Comparison of ENCODE assay signal across 1 cellular context in the genomic region with DNA sequence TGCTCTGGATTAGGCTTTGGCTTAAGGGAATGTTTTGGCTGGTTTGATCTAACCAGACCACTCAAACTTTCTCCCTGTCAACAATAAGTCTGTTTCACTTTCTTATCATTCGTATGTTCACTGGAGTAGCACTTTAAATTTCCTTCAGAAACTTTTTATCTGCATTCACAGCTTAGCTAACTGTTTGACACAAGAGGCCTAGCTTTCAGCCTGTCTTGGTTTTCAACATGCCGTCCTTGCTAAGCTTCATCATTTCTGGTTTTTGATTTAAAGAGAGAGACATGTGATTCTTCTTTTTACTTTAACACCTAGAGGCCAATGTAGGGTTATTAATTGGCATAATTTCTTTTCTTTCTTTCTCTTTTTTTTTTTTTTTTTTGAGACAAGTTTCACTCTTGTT.
TF ChIP-seq lines count a peak whose summit lies in the region.

No MANE protein-coding gene starts in this region.

TF ChIP-seq in K562, 482 proteins besides CTCF, POLR2A, EP300 and RAD21 (continues in another document):
- TF ChIP-seq ARID1B (IDR thresholded peaks at IDR 0.05) (peak; percentile 87), ZEB2 (IDR thresholded peaks at IDR 0.05) (no peak), UBTF (IDR thresholded peaks at IDR 0.05; ENCODE audit: borderline replicate concordance in 1 of 2, low read depth in 2 of 2, low read length in 2 of 2) (no peak), HMBOX1 (IDR thresholded peaks at IDR 0.05) (0 out of 2 replicates have a peak, but pooled peaks have one; percentile 52), MTA3 (IDR thresholded peaks at IDR 0.05; ENCODE audit: borderline replicate concordance) (no peak), FOXK2 (conservative IDR thresholded peaks at IDR 0.05 in 1 of 2, IDR thresholded peaks at IDR 0.05 in 1 of 2; ENCODE audit: low read depth in 2 of 2) (peak in 1 of 2 experiments; percentile 46; a peak in 1 of 4 replicates), MLX (CRISPR knock-in tag; conservative IDR thresholded peaks at IDR 0.05) (no peak), YBX1 (IDR thresholded peaks at IDR 0.05) (no peak), MAZ (CRISPR knock-in tag; conservative IDR thresholded peaks at IDR 0.05 in 1 of 2, IDR thresholded peaks at IDR 0.05 in 1 of 2) (no peak), LEF1 (IDR thresholded peaks at IDR 0.05) (peak; percentile 51; the same call in 1 of the 2 replicates), NFIC (IDR thresholded peaks at IDR 0.05) (peak; percentile 33; the same call in 1 of the 2 replicates), STAT6 (CRISPR knock-in tag; IDR thresholded peaks at IDR 0.05) (no peak), NBN (IDR thresholded peaks at IDR 0.05; ENCODE audit: low read depth) (0 out of 2 replicates have a peak, but pooled peaks have one; percentile 50), MED1 (CRISPR knock-in tag; IDR thresholded peaks at IDR 0.05; ENCODE audit: borderline replicate concordance) (no peak), SMAD4 (CRISPR knock-in tag; conservative IDR thresholded peaks at IDR 0.05) (peak; percentile 59), PML (IDR thresholded peaks at IDR 0.05; ENCODE audit: low read length) (peak; percentile 39; the same call in 1 of the 2 replicates), ZFP91 (CRISPR knock-in tag; IDR thresholded peaks at IDR 0.05) (0 out of 2 replicates have a peak, but pooled peaks have one; percentile 10), TFAP4 (CRISPR knock-in tag; IDR thresholded peaks at IDR 0.05; ENCODE audit: borderline replicate concordance) (no peak), TCF3 (CRISPR knock-in tag; IDR thresholded peaks at IDR 0.05) (peak; percentile 79), NFRKB (IDR thresholded peaks at IDR 0.05; ENCODE audit: low read depth) (no peak), ZSCAN32 (CRISPR knock-in tag; IDR thresholded peaks at IDR 0.05) (no peak), SMARCE1 (IDR thresholded peaks at IDR 0.05) (peak; percentile 33; the same call in 1 of the 2 replicates), ZNF174 (CRISPR knock-in tag; IDR thresholded peaks at IDR 0.05) (no peak), CEBPB (tag; IDR thresholded peaks at IDR 0.05) (no peak), HDAC3 (IDR thresholded peaks at IDR 0.05; ENCODE audit: borderline replicate concordance, partially characterized antibody) (peak; percentile 35), ETV5 (CRISPR knock-in tag; IDR thresholded peaks at IDR 0.05; ENCODE audit: low read depth) (no peak), THRB (CRISPR knock-in tag; conservative IDR thresholded peaks at IDR 0.05) (no peak), ARNT (IDR thresholded peaks at IDR 0.05) (peak in 1 of 2 experiments; percentile 40; a peak in 1 of 4 replicates), L3MBTL2 (IDR thresholded peaks at IDR 0.05) (peak; percentile 60), NFATC3 (IDR thresholded peaks at IDR 0.05) (no peak), DPF2 (IDR thresholded peaks at IDR 0.05) (peak; percentile 84)
- TF ChIP-seq, protein P1, sequence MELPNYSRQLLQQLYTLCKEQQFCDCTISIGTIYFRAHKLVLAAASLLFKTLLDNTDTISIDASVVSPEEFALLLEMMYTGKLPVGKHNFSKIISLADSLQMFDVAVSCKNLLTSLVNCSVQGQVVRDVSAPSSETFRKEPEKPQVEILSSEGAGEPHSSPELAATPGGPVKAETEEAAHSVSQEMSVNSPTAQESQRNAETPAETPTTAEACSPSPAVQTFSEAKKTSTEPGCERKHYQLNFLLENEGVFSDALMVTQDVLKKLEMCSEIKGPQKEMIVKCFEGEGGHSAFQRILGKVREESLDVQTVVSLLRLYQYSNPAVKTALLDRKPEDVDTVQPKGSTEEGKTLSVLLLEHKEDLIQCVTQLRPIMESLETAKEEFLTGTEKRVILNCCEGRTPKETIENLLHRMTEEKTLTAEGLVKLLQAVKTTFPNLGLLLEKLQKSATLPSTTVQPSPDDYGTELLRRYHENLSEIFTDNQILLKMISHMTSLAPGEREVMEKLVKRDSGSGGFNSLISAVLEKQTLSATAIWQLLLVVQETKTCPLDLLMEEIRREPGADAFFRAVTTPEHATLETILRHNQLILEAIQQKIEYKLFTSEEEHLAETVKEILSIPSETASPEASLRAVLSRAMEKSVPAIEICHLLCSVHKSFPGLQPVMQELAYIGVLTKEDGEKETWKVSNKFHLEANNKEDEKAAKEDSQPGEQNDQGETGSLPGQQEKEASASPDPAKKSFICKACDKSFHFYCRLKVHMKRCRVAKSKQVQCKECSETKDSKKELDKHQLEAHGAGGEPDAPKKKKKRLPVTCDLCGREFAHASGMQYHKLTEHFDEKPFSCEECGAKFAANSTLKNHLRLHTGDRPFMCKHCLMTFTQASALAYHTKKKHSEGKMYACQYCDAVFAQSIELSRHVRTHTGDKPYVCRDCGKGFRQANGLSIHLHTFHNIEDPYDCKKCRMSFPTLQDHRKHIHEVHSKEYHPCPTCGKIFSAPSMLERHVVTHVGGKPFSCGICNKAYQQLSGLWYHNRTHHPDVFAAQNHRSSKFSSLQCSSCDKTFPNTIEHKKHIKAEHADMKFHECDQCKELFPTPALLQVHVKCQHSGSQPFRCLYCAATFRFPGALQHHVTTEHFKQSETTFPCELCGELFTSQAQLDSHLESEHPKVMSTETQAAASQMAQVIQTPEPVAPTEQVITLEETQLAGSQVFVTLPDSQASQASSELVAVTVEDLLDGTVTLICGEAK (IDR thresholded peaks at IDR 0.05): 0 out of 2 replicates have a peak, but pooled peaks have one; percentile 27
- TF ChIP-seq, protein P1 (CRISPR knock-in tag; IDR thresholded peaks at IDR 0.05): no peak
- TF ChIP-seq, protein P2, sequence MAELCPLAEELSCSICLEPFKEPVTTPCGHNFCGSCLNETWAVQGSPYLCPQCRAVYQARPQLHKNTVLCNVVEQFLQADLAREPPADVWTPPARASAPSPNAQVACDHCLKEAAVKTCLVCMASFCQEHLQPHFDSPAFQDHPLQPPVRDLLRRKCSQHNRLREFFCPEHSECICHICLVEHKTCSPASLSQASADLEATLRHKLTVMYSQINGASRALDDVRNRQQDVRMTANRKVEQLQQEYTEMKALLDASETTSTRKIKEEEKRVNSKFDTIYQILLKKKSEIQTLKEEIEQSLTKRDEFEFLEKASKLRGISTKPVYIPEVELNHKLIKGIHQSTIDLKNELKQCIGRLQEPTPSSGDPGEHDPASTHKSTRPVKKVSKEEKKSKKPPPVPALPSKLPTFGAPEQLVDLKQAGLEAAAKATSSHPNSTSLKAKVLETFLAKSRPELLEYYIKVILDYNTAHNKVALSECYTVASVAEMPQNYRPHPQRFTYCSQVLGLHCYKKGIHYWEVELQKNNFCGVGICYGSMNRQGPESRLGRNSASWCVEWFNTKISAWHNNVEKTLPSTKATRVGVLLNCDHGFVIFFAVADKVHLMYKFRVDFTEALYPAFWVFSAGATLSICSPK (IDR thresholded peaks at IDR 0.05; ENCODE audit: borderline replicate concordance): no peak
